ENCODE assay signal across 7 cellular contexts in genomic region chr17:16304832-16305231, GRCh38. TPM values are rescaled to one million over a fixed set of nuclear protein-coding genes. Genes with fewer than 3 reads are reported as not detected.
A peak's percentile ranks its signal among the peaks of the same experiment; 100 is the strongest.
DNase-seq lines count a peak whose midpoint lies in the region; ATAC-seq and TF ChIP-seq lines count a peak whose summit lies in the region.

No MANE protein-coding gene starts in this region.

- H3K4me1 ChIP-seq in mucosa of descending colon (ENCODE audit: low read depth), result peaks cover 3% of the 10 kb centered on the region

- DNase-seq in GM06990 (ENCODE audit: extremely low read depth, insufficient read length) (no peak), LHCN-M2 (ENCODE audit: low read depth) (peak; percentile 36), mucosa of descending colon (no peak)

- ATAC-seq in mucosa of descending colon (peak; percentile 50), GM19395 (IDR thresholded peaks at IDR 0.05; ENCODE audit: unreplicated experiment) (no peak), HG03439 (IDR thresholded peaks at IDR 0.05; ENCODE audit: unreplicated experiment) (no peak), GM21576 (IDR thresholded peaks at IDR 0.05; ENCODE audit: unreplicated experiment) (no peak)

- TF ChIP-seq CTCF in GM06990 (IDR thresholded peaks at IDR 0.05; ENCODE audit: insufficient read depth, low read length, poor library complexity, severe bottlenecking), result peak; percentile 63
- TF ChIP-seq CTCF in WI38 (IDR thresholded peaks at IDR 0.05; ENCODE audit: low read depth, low read length), result peak; percentile 66
- no peak for TF ChIP-seq CTCF in mucosa of descending colon (IDR thresholded peaks at IDR 0.05)

- intact Hi-C loops in mucosa of descending colon (cut with DNase I, micrococcal nuclease), result no loop called here

- H3K27me3 ChIP-seq in GM06990 (replicated peaks; ENCODE audit: control insufficient read depth, insufficient read depth, low read length), result no peaks in the 10 kb centered on the region

- no peak overlapping the region for H3K4me3 ChIP-seq in GM06990 (replicated peaks; ENCODE audit: low read depth, low read length)
- no peak overlapping the region for H3K4me3 ChIP-seq in WI38 (ENCODE audit: low read depth, low read length)
- no peak overlapping the region for H3K4me3 ChIP-seq in mucosa of descending colon

- H3K9me3 ChIP-seq in mucosa of descending colon, result no peaks in the 10 kb centered on the region

- H3K36me3 ChIP-seq in GM06990 (ENCODE audit: control insufficient read depth, insufficient read depth, low read length) (no peaks in the 10 kb centered on the region; the same call in 1 of the 2 replicates), mucosa of descending colon (ENCODE audit: low read depth) (no peaks in the 10 kb centered on the region)

RNA-seq across cellular contexts. Expression of gene CENPV, which starts 48.4 kb away (rescaled TPM):
- total RNA-seq in LHCN-M2 (2014; rRNA removed), result 7.8 and 9.5 TPM in 2 replicates
- polyA plus RNA-seq in LHCN-M2 (2012), result 19.4 TPM
- 10 to 100 TPM; 26.9 to 91.5 (median 50.1) TPM for total RNA-seq in mucosa of descending colon
